20 cellular contexts compared by ENCODE assay signal in genomic region chr1:181768216-181768929, GRCh38.
DNase-seq lines count a peak whose midpoint lies in the region; ATAC-seq, FAIRE-seq and TF ChIP-seq lines count a peak whose summit lies in the region.
"Had no signal": no experiment of that assay in that cellular context is flagged by ENCODE, and none has a peak within 500 bp of the region (broad histone marks: within the 10 kb centered on the region; RNA-seq: fewer than 3 reads in every experiment).

No MANE protein-coding gene starts in this region.

- H2AFZ ChIP-seq in trophoblast cell (ENCODE audit: insufficient read depth, low read length, poor library complexity): no peak overlapping the region
- no peak overlapping the region for H2AFZ ChIP-seq in PC-9

- CTCF ChIA-PET in PC-9 (lab: Charles Lee): no interaction called here

- no peak overlapping the region for H3K23ac ChIP-seq in trophoblast cell (ENCODE audit: low read length)

- H2BK5ac ChIP-seq in trophoblast cell (ENCODE audit: low read depth, low read length, poor library complexity): no peak overlapping the region

- H3K27me3 Mint-ChIP-seq in activated T-cell treated with anti-CD3 and anti-CD28 coated beads, Interleukin-2, amount 50 U/mL, for 72 hours (ENCODE audit: low read depth): no peaks in the 10 kb centered on the region
- no peaks in the 10 kb centered on the region for H3K27me3 Mint-ChIP-seq in activated T-cell treated with anti-CD3 and anti-CD28 coated beads, Interleukin-2, amount 50 U/mL, for 4 hours (ENCODE audit: low read depth)

- peaks cover 4% of the 10 kb centered on the region for H3K4me1 Mint-ChIP-seq in activated T-cell treated with anti-CD3 and anti-CD28 coated beads, Interleukin-2, amount 50 U/mL, for 72 hours (ENCODE audit: low read depth)
- H3K4me1 Mint-ChIP-seq in activated T-cell treated with anti-CD3 and anti-CD28 coated beads, Interleukin-2, amount 50 U/mL, for 4 hours (ENCODE audit: low read depth): no peaks in the 10 kb centered on the region
- H3K4me1 Mint-ChIP-seq: activated CD4-positive, alpha-beta T cell treated with anti-CD3 and anti-CD28 coated beads, Interleukin-2, amount 10 ng/mL, durations not matched to agents 7 days and 5 days had no signal

- no peaks in the 10 kb centered on the region for H3K36me3 ChIP-seq in trophoblast cell (ENCODE audit: control insufficient read depth in 1 of 2, insufficient read depth in 2 of 2, low read length in 2 of 2)
- no peaks in the 10 kb centered on the region for H3K36me3 ChIP-seq in PC-9 (ENCODE audit: low read depth)
- H3K36me3 ChIP-seq: gastroesophageal sphincter, tibial nerve had no signal

- H2BK120ac ChIP-seq in trophoblast cell (ENCODE audit: insufficient read depth, low read length, poor library complexity): no peak overlapping the region

- no peak overlapping the region for H3K4me3 Mint-ChIP-seq in activated T-cell treated with anti-CD3 and anti-CD28 coated beads, Interleukin-2, amount 50 U/mL, for 72 hours
- no peak overlapping the region for H3K4me3 Mint-ChIP-seq in activated T-cell treated with anti-CD3 and anti-CD28 coated beads, Interleukin-2, amount 50 U/mL, for 4 hours
- H3K4me3 Mint-ChIP-seq: activated CD4-positive, alpha-beta T cell treated with anti-CD3 and anti-CD28 coated beads, Interleukin-2, amount 10 ng/mL, durations not matched to agents 7 days and 5 days; brain; CD8-positive, alpha-beta T cell had no signal

- no peak overlapping the region for H4K91ac ChIP-seq in trophoblast cell (ENCODE audit: low read depth, low read length)

- H3K27me3 ChIP-seq in trophoblast cell (ENCODE audit: insufficient read depth, low read length) (no peaks in the 10 kb centered on the region), PC-9 (ENCODE audit: insufficient read depth, low read depth) (no peaks in the 10 kb centered on the region)
- H3K27me3 ChIP-seq: gastroesophageal sphincter, tibial nerve had no signal

- no TSS peak for BruUV-seq in PC-9 (replicated peaks; lab: Mats Ljungman, UMichigan)

- H3K4me3 ChIP-seq in trophoblast cell (ENCODE audit: low read depth, low read length) (no peak overlapping the region), PC-9 (no peak overlapping the region)
- H3K4me3 ChIP-seq: gastroesophageal sphincter, tibial nerve had no signal

- WGBS in trophoblast cell (ENCODE audit: extremely low coverage, insufficient coverage, insufficient read length): no CpG with 5 or more reads among the region's 3 CpGs

- no peak overlapping the region for H2AK5ac ChIP-seq in trophoblast cell (ENCODE audit: low read length)

- H2BK12ac ChIP-seq in trophoblast cell (ENCODE audit: low read length): no peak overlapping the region

- DNase-seq in activated T-cell treated with anti-CD3 and anti-CD28 coated beads, Interleukin-2, amount 50 U/mL, for 72 hours: no peak
- DNase-seq in activated T-cell treated with anti-CD3 and anti-CD28 coated beads, Interleukin-2, amount 50 U/mL, for 4 hours: no peak
- DNase-seq in trophoblast cell: peak in 1 of 2 donors; percentile 20
- DNase-seq in NCI-H2171 (lab: John Stamatoyannopoulos, UW): no peak
- no peak for DNase-seq in PC-9
- DNase-seq in GM12892 (ENCODE audit: insufficient read length): no peak
- DNase-seq: 8988T; activated CD4-positive, alpha-beta T cell treated with anti-CD3 and anti-CD28 coated beads, Interleukin-2, amount 10 ng/mL, durations not matched to agents 7 days and 5 days; CD8-positive, alpha-beta T cell; effector memory CD4-positive, alpha-beta T cell; NCI-H345; PC-3; T-helper 2 cell had no signal

- POLR2A ChIA-PET in PC-9 (lab: Charles Lee; ENCODE audit: unreplicated experiment): no interaction called here

- no peak for TF ChIP-seq CTCF in PC-9 (conservative IDR thresholded peaks at IDR 0.05)

- H4K20me1 ChIP-seq in PC-9 (ENCODE audit: insufficient read depth): no peaks in the 10 kb centered on the region

- H3K79me2 ChIP-seq in trophoblast cell (ENCODE audit: control insufficient read depth, insufficient read depth, low read length, poor library complexity) (no peaks in the 10 kb centered on the region), PC-9 (ENCODE audit: low read depth) (no peaks in the 10 kb centered on the region)

- FAIRE-seq in GM12892 (lab: Jason Lieb, UNC): no peak
- FAIRE-seq: G401.6 had no signal

- peak; percentile 66 to 79 for ATAC-seq in activated T-cell treated with anti-CD3 and anti-CD28 coated beads, Interleukin-2, amount 50 U/mL, for 72 hours (replicated peaks in 1 of 2)
- ATAC-seq in activated T-cell treated with anti-CD3 and anti-CD28 coated beads, Interleukin-2, amount 50 U/mL, for 4 hours: no peak
- peak; percentile 68 for ATAC-seq in GM21825 (IDR thresholded peaks at IDR 0.05; ENCODE audit: unreplicated experiment)
- peak; percentile 64 for ATAC-seq in HG03565 (IDR thresholded peaks at IDR 0.05; ENCODE audit: unreplicated experiment)
- ATAC-seq: CD8-positive, alpha-beta T cell; gastroesophageal sphincter; PC-3 had no signal

- no peaks in the 10 kb centered on the region for H3K9me2 ChIP-seq in PC-9 (ENCODE audit: insufficient read depth)

- intact Hi-C loops in PC-9 (cut with micrococcal nuclease; ENCODE audit: unreplicated experiment): no loop called here

- no peak for TF ChIP-seq POLR2A in GM12892 (IDR thresholded peaks at IDR 0.05; ENCODE audit: low read depth, low read length)

- H4K12ac ChIP-seq in trophoblast cell (ENCODE audit: low read depth, low read length): no peak overlapping the region

- H3K9me3 ChIP-seq in trophoblast cell (ENCODE audit: insufficient read depth, low read depth, low read length) (no peaks in the 10 kb centered on the region), PC-9 (ENCODE audit: insufficient read depth, low read depth) (no peaks in the 10 kb centered on the region)
- H3K9me3 ChIP-seq: gastroesophageal sphincter, tibial nerve had no signal

- H3K4me2 ChIP-seq in trophoblast cell (ENCODE audit: low read length) (no peak overlapping the region), PC-9 (no peak overlapping the region)

- no peak overlapping the region for H3K9ac ChIP-seq in trophoblast cell (ENCODE audit: low read length)

- H3K14ac ChIP-seq in trophoblast cell (ENCODE audit: low read length): no peak overlapping the region

- no peaks in the 10 kb centered on the region for H3K36me3 Mint-ChIP-seq in activated T-cell treated with anti-CD3 and anti-CD28 coated beads, Interleukin-2, amount 50 U/mL, for 72 hours (ENCODE audit: insufficient read depth in 2 of 2)
- no peaks in the 10 kb centered on the region for H3K36me3 Mint-ChIP-seq in activated T-cell treated with anti-CD3 and anti-CD28 coated beads, Interleukin-2, amount 50 U/mL, for 4 hours (ENCODE audit: insufficient read depth)
- H3K36me3 Mint-ChIP-seq: CD8-positive, alpha-beta T cell had no signal

- H3K79me1 ChIP-seq in trophoblast cell (ENCODE audit: low read length): no peaks in the 10 kb centered on the region

- H3K18ac ChIP-seq in trophoblast cell (ENCODE audit: low read length): no peak overlapping the region

- H3K27ac ChIP-seq in trophoblast cell (ENCODE audit: low read depth, low read length) (peak overlapping the region; percentile 16), PC-9 (no peak overlapping the region)
- H3K27ac ChIP-seq: gastroesophageal sphincter, tibial nerve had no signal

- H3K4ac ChIP-seq in trophoblast cell (ENCODE audit: low read depth, low read length): no peak overlapping the region

- no peak overlapping the region for H4K8ac ChIP-seq in trophoblast cell (ENCODE audit: low read depth, low read length)

- H3K4me1 ChIP-seq in trophoblast cell (ENCODE audit: control insufficient read depth in 1 of 2, insufficient read depth in 2 of 2, low read length in 2 of 2) (no peaks in the 10 kb centered on the region), PC-9 (replicated peaks; ENCODE audit: insufficient read depth) (no peaks in the 10 kb centered on the region)
- H3K4me1 ChIP-seq: gastroesophageal sphincter, tibial nerve had no signal

- no peaks in the 10 kb centered on the region for H3K9me3 Mint-ChIP-seq in activated T-cell treated with anti-CD3 and anti-CD28 coated beads, Interleukin-2, amount 50 U/mL, for 72 hours
- H3K9me3 Mint-ChIP-seq in activated T-cell treated with anti-CD3 and anti-CD28 coated beads, Interleukin-2, amount 50 U/mL, for 4 hours: no peaks in the 10 kb centered on the region
- H3K9me3 Mint-ChIP-seq: activated CD4-positive, alpha-beta T cell treated with anti-CD3 and anti-CD28 coated beads, Interleukin-2, amount 10 ng/mL, durations not matched to agents 7 days and 5 days; activated T-helper 2 cell treated with anti-CD3 and anti-CD28 coated beads, Interferon-gamma antibody, Interleukin-2, Interleukin-4, amounts not matched to agents 10 μg/mL and 5 μg/mL and 100 μg/mL, durations not matched to agents 14 hours and 24 hours and 36 hours; CD8-positive, alpha-beta T cell had no signal

- H3F3A ChIP-seq in PC-9 (ENCODE audit: insufficient read depth, low read depth): no peaks in the 10 kb centered on the region

- no peak overlapping the region for H3K27ac Mint-ChIP-seq in activated T-cell treated with anti-CD3 and anti-CD28 coated beads, Interleukin-2, amount 50 U/mL, for 72 hours
- H3K27ac Mint-ChIP-seq: activated CD4-positive, alpha-beta T cell treated with anti-CD3 and anti-CD28 coated beads, Interleukin-2, amount 10 ng/mL, durations not matched to agents 7 days and 5 days; activated T-helper 2 cell treated with anti-CD3 and anti-CD28 coated beads, Interferon-gamma antibody, Interleukin-2, Interleukin-4, amounts not matched to agents 10 μg/mL and 5 μg/mL and 100 μg/mL, durations not matched to agents 14 hours and 24 hours and 36 hours; brain; CD8-positive, alpha-beta T cell had no signal

Comparison
In these comparisons a context has a peak if more than half of its experiments do, and no peak if none do; other contexts are left out.
1. ATAC-seq: peak in activated T-cell treated with anti-CD3 and anti-CD28 coated beads, Interleukin-2, amount 50 U/mL, for 72 hours (2 of 2), GM21825 (single experiment) and HG03565 (single experiment); none in activated T-cell treated with anti-CD3 and anti-CD28 coated beads, Interleukin-2, amount 50 U/mL, for 4 hours (0 of 2).